In the genomic region with DNA sequence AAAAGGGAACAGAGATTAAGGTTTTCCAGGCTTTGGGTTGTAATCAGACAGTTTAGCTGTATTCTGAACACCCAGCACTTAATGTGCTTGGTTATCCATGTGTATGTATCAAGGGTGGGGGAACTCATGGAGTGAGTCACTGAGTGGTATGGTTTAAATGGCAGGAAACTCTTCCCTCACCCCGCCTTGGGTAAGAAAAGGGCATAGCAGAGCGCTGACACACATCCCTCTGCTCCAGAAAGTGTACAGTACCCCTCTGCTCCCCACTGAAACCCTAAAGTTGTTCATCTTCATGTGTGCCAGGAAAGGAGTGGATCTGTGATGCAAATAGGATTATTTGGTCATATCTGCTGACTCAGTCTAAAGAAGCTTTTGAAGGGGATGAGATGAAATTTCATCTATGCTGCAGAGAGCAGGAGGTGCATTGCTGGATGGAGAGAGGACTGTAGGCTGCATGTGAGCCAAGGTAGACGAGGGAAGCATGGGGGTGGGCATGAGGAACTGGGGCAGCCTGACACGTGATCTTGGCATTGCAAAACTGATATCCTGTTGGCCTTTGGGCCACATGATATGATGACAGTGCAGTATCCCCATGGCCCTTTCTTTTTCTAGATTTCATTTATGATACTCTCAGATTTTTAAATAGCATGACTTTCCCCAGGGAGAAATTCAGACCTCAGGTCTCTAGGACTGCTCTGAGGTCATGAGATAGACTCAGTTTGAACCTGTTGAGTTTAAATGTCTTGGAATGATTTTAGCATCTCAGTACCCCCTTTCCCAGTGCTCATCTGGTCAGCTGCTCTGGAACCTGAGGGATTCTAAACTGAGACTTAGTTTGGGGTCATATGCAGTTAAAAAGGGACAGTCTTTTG, we compare ENCODE assay signal across 8 cellular contexts.
A peak's percentile ranks its signal among the peaks of the same experiment; 100 is the strongest.
DNase-seq lines count a peak whose midpoint lies in the region; ATAC-seq and TF ChIP-seq lines count a peak whose summit lies in the region.

No MANE protein-coding gene starts in this region.

- H3K36me3 Mint-ChIP-seq in mesothelial cell of epicardium = peaks cover 14% of the 10 kb centered on the region

- peaks cover 9% of the 10 kb centered on the region for H3K9me3 Mint-ChIP-seq in mesothelial cell of epicardium

- no peak overlapping the region for H3K4me3 Mint-ChIP-seq in mesothelial cell of epicardium

- no peaks in the 10 kb centered on the region for H3K9me3 ChIP-seq in adrenal gland (replicated peaks in 1 of 3)

- DNase-seq in BJ (ENCODE audit: low read depth) = peak; percentile 31
- peak in 5 of 7 donors; percentile 8 to 27 (median 24) for DNase-seq in adrenal gland
- no peak for DNase-seq in mesothelial cell of epicardium (ENCODE audit: low spot score in 2 of 2, unreplicated experiment in 2 of 2)
- DNase-seq in NCI-H1694 (lab: John Stamatoyannopoulos, UW) = no peak
- no peak for DNase-seq in head of caudate nucleus
- no peak for DNase-seq in activated effector memory CD4-positive, alpha-beta T cell treated with Interleukin-2 at 50 U/mL for 16 hours
- DNase-seq in GM19238 (ENCODE audit: insufficient read length, low spot score) = no peak

- WGBS in adrenal gland, 4 donors = 43 to 78% (median 58%) methylated on average over 4 of the region's 4 CpGs

- H3K27ac Mint-ChIP-seq in mesothelial cell of epicardium = peak overlapping the region; percentile 41

- no peaks in the 10 kb centered on the region for H3K27me3 ChIP-seq in BJ (ENCODE audit: control insufficient read depth, insufficient read depth, low read length)
- H3K27me3 ChIP-seq in adrenal gland = no peaks in the 10 kb centered on the region

- no peak overlapping the region for H3K4me3 ChIP-seq in BJ (ENCODE audit: low read depth, low read length)
- no peak overlapping the region for H3K4me3 ChIP-seq in adrenal gland

- no peak for TF ChIP-seq POLR2A in adrenal gland (IDR thresholded peaks at IDR 0.05)

- ATAC-seq in HG03442 (IDR thresholded peaks at IDR 0.05; ENCODE audit: unreplicated experiment) = peak; percentile 28

- H3K36me3 ChIP-seq in BJ (ENCODE audit: control insufficient read depth, insufficient read depth, low read length) (no peaks in the 10 kb centered on the region), adrenal gland (replicated peaks in 1 of 2) (no peaks in the 10 kb centered on the region)

- CTCF ChIA-PET in BJ (lab: Yijun Ruan, JAX) = interaction anchor here (1.2 kb wide), 1 partner anchor 58 kb away, joined by 3 read pairs; no protein-coding TSS in a partner anchor

- no peaks in the 10 kb centered on the region for H3K27me3 Mint-ChIP-seq in mesothelial cell of epicardium (ENCODE audit: low read depth)

- peaks cover 13% of the 10 kb centered on the region for H3K4me1 Mint-ChIP-seq in mesothelial cell of epicardium

- no peak for TF ChIP-seq CTCF in BJ (IDR thresholded peaks at IDR 0.05; ENCODE audit: insufficient read depth, low read depth, low read length)
- no peak for TF ChIP-seq CTCF in adrenal gland (IDR thresholded peaks at IDR 0.05)
- no peak for TF ChIP-seq CTCF in mesothelial cell of epicardium (IDR thresholded peaks at IDR 0.05; ENCODE audit: unreplicated experiment)

- intact Hi-C loops in adrenal gland (cut with DNase I) = no loop called here
- intact Hi-C loops in head of caudate nucleus (cut with DNase I) = no loop called here

- H3K4me1 ChIP-seq in adrenal gland (replicated peaks in 1 of 2) = peaks cover 0 to 5% of the 10 kb centered on the region in 2 donors

- peak overlapping the region in 2 of 5 donors; percentile 34 to 50 for H3K27ac ChIP-seq in adrenal gland

- POLR2A ChIA-PET in BJ (lab: Charles Lee) = no interaction called here

Comparison
In these comparisons a context has a peak if more than half of its experiments do, and no peak if none do; other contexts are left out.
1. DNase-seq: peak in BJ (single experiment) and adrenal gland (5 of 7); none in mesothelial cell of epicardium (0 of 2), NCI-H1694 (single experiment), head of caudate nucleus (0 of 42), activated effector memory CD4-positive, alpha-beta T cell treated with Interleukin-2 at 50 U/mL for 16 hours (single experiment) and GM19238 (single experiment).